In the genomic region with DNA sequence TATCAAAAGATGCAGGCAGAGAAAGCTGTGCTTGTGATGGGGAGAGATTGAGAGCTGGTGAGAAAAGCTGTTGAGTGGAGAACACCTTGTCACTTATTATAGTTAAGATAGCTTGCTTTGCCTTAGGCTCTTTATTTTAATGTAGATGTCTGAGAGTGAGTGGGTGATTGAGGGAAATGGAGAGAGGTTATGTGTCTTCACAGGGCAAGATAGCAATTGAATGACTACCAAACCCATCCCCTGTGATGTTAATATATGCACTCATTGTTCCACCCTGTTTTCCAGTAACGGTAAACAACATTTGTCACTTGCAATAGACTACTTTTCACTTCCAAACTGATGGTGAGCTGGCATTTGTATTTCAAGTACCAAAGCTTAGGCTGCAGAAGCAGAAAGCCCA, we compare ENCODE assay signal across 30 cellular contexts.
"Had no signal": no experiment of that assay in that cellular context is flagged by ENCODE, and none has a peak within 500 bp of the region (broad histone marks: within the 10 kb centered on the region; RNA-seq: fewer than 3 reads in every experiment).

No MANE protein-coding gene starts in this region.

- H3K4me3 ChIP-seq: gastrocnemius medialis, heart left ventricle, hepatocyte, left ventricle myocardium inferior, lung, pancreas, right atrium auricular region, spleen, thoracic aorta, tibial nerve, upper lobe of right lung, uterus had no signal

- H3K36me3 ChIP-seq: gastrocnemius medialis, heart left ventricle, left ventricle myocardium inferior, neutrophil, pancreas, right atrium auricular region, spleen, thoracic aorta, tibial nerve, upper lobe of right lung, uterus had no signal

- H3K4me2 ChIP-seq: hepatocyte had no signal

- H3K36me3 Mint-ChIP-seq: immature natural killer cell; memory B cell; natural killer cell; stimulated activated memory B cell treated with anti-CD40 and anti-IgM and Interleukin-4, amounts not matched to agents 10 μg/mL and 1 μg/mL and 100 μg/mL, for 72 hours had no signal

- ATAC-seq: esophagus mucosa; gastrocnemius medialis; heart left ventricle; left colon; natural killer cell; pancreas; sciatic nerve; stimulated activated memory B cell treated with anti-CD40 and anti-IgM and Interleukin-4, amounts not matched to agents 10 μg/mL and 1 μg/mL and 100 μg/mL, for 72 hours; upper lobe of right lung had no signal

- H3K4me1 Mint-ChIP-seq: immature natural killer cell; memory B cell; natural killer cell; neural crest cell; stimulated activated memory B cell treated with anti-CD40 and anti-IgM and Interleukin-4, amounts not matched to agents 10 μg/mL and 1 μg/mL and 100 μg/mL, for 72 hours had no signal

- H3K27me3 ChIP-seq: gastrocnemius medialis, heart left ventricle, hepatocyte, neutrophil, pancreas, right atrium auricular region, spleen, tibial nerve, upper lobe of right lung, uterus had no signal

- H3K9me3 Mint-ChIP-seq: neural crest cell; stimulated activated naive CD8-positive, alpha-beta T cell treated with anti-CD3 and anti-CD28 coated beads, Interleukin-15, Interleukin-2, amounts not matched to agents 100 ng/mL and 50 ng/mL, for 24 hours had no signal

- H3K4me3 Mint-ChIP-seq: immature natural killer cell; memory B cell; natural killer cell; neural crest cell; stimulated activated memory B cell treated with anti-CD40 and anti-IgM and Interleukin-4, amounts not matched to agents 10 μg/mL and 1 μg/mL and 100 μg/mL, for 72 hours; stimulated activated naive CD8-positive, alpha-beta T cell treated with anti-CD3 and anti-CD28 coated beads, Interleukin-15, Interleukin-2, amounts not matched to agents 100 ng/mL and 50 ng/mL, for 24 hours had no signal

- H3K9me3 ChIP-seq: gastrocnemius medialis, heart left ventricle, left ventricle myocardium inferior, neutrophil, pancreas, right atrium auricular region, spleen, thoracic aorta, tibial nerve, upper lobe of right lung, uterus had no signal

- DNase-seq: cerebellar nuclear complex; cortex of kidney; effector CD4-positive, alpha-beta T cell; foreskin fibroblast; gastrocnemius medialis; heart left ventricle; immature natural killer cell; islet precursor cell; kidney glomerular epithelial cell; left colon; left ventricle myocardium inferior; natural killer cell; pancreas; spleen; stimulated activated CD4-positive, alpha-beta T cell treated with anti-CD3 and anti-CD28 coated beads, Interleukin-4, amount 100 ng/mL, for 4 hours; upper lobe of right lung; uterus had no signal

- H3K27ac ChIP-seq: epithelial cell of prostate, gastrocnemius medialis, heart left ventricle, hepatocyte, left ventricle myocardium inferior, neutrophil, pancreas, right atrium auricular region, spleen, thoracic aorta, tibial nerve, upper lobe of right lung, uterus had no signal

- H2AFZ ChIP-seq: hepatocyte had no signal

- H3K27me3 Mint-ChIP-seq: memory B cell; stimulated activated memory B cell treated with anti-CD40 and anti-IgM and Interleukin-4, amounts not matched to agents 10 μg/mL and 1 μg/mL and 100 μg/mL, for 72 hours; stimulated activated naive CD8-positive, alpha-beta T cell treated with anti-CD3 and anti-CD28 coated beads, Interleukin-15, Interleukin-2, amounts not matched to agents 100 ng/mL and 50 ng/mL, for 24 hours had no signal

- H3K79me2 ChIP-seq: hepatocyte had no signal

- FAIRE-seq: pancreas had no signal

- H3K27ac Mint-ChIP-seq: immature natural killer cell; memory B cell; natural killer cell; stimulated activated memory B cell treated with anti-CD40 and anti-IgM and Interleukin-4, amounts not matched to agents 10 μg/mL and 1 μg/mL and 100 μg/mL, for 72 hours; stimulated activated naive CD8-positive, alpha-beta T cell treated with anti-CD3 and anti-CD28 coated beads, Interleukin-15, Interleukin-2, amounts not matched to agents 100 ng/mL and 50 ng/mL, for 24 hours had no signal

- H3K4me1 ChIP-seq: gastrocnemius medialis, heart left ventricle, left ventricle myocardium inferior, pancreas, right atrium auricular region, spleen, tibial nerve, upper lobe of right lung, uterus had no signal
